Comparison of ENCODE assay signal across 19 cellular contexts in the genomic region with DNA sequence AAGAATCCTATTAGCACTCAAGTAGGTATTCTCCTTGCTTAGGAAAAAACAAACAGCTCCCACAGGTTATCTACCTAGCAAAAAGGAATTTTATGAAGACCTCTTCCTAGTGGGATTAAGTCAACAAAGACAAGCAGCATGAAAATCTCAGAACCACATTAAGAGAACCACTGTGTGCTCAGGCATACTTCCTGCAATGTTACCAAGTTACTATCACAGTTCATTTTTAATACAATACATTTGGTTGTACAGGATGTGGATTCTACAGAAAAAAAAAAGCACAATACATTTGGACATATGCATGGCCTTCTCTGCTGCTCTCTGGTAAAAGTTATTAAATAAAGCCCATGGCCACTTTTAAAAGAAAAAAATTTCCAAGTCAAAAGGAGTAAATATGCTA.
"Had no signal": no experiment of that assay in that cellular context is flagged by ENCODE, and none has a peak within 500 bp of the region (broad histone marks: within the 10 kb centered on the region; RNA-seq: fewer than 3 reads in every experiment).

No MANE protein-coding gene starts in this region.

- H3K27ac ChIP-seq: epithelial cell of prostate, upper lobe of right lung had no signal

- FAIRE-seq: TTC549 had no signal

- H3K36me3 ChIP-seq: upper lobe of right lung had no signal

- H3K4me3 ChIP-seq: upper lobe of right lung had no signal

- DNase-seq: activated CD4-positive, alpha-beta T cell treated with anti-CD3 and anti-CD28 coated beads for 4 hours; activated CD8-positive, alpha-beta T cell treated with anti-CD3 and anti-CD28 coated beads for 36 hours; activated naive CD4-positive, alpha-beta T cell; activated naive CD8-positive, alpha-beta T cell treated with anti-CD3 and anti-CD28 coated beads for 36 hours; activated T-cell treated with anti-CD3 and anti-CD28 coated beads, Interleukin-2, amount 50 U/mL, for 1 hour; amniotic stem cell; dermis blood vessel endothelial cell; effector memory CD4-positive, alpha-beta T cell; foreskin fibroblast; left ventricle myocardium superior; mesenchymal stem cell; occipital lobe; stimulated activated CD4-positive, alpha-beta T cell treated with anti-CD3 and anti-CD28 coated beads, Interleukin-12 subunit alpha, Interleukin-12 subunit beta, amount 100 ng/mL, for 4 hours; stimulated activated CD4-positive, alpha-beta T cell treated with anti-CD3 and anti-CD28 coated beads, Interleukin-1b, Interleukin-23, amount 100 ng/mL, for 48 hours; stimulated activated CD8-positive, alpha-beta memory T cell treated with anti-CD3 and anti-CD28 coated beads, Interleukin-4, amount 100 ng/mL, for 48 hours; stimulated activated naive CD4-positive, alpha-beta T cell; upper lobe of right lung had no signal

- H3K9me3 ChIP-seq: upper lobe of right lung had no signal

- H3K27me3 ChIP-seq: upper lobe of right lung had no signal

- H3K4me1 ChIP-seq: upper lobe of right lung had no signal
